Comparison of ENCODE assay signal across 1 cellular context in genomic region chr2:28450901-28451565, GRCh38.
TF ChIP-seq lines count a peak whose summit lies in the region.

No MANE protein-coding gene starts in this region.

TF ChIP-seq in A549, 52 proteins besides CTCF, POLR2A, EP300 and RAD21:
- TF ChIP-seq CEBPB (IDR thresholded peaks at IDR 0.05) = no peak
- TF ChIP-seq BHLHE40 (IDR thresholded peaks at IDR 0.05; ENCODE audit: low read depth, low read length) = no peak
- no peak for TF ChIP-seq PBX3 (IDR thresholded peaks at IDR 0.05)
- TF ChIP-seq CHD2 (IDR thresholded peaks at IDR 0.05; ENCODE audit: low read length, partially characterized antibody) = no peak
- TF ChIP-seq USF2 (IDR thresholded peaks at IDR 0.05) = no peak
- no peak for TF ChIP-seq HOXB5 (CRISPR knock-in tag; IDR thresholded peaks at IDR 0.05)
